8 cellular contexts compared by ENCODE assay signal in the genomic region with DNA sequence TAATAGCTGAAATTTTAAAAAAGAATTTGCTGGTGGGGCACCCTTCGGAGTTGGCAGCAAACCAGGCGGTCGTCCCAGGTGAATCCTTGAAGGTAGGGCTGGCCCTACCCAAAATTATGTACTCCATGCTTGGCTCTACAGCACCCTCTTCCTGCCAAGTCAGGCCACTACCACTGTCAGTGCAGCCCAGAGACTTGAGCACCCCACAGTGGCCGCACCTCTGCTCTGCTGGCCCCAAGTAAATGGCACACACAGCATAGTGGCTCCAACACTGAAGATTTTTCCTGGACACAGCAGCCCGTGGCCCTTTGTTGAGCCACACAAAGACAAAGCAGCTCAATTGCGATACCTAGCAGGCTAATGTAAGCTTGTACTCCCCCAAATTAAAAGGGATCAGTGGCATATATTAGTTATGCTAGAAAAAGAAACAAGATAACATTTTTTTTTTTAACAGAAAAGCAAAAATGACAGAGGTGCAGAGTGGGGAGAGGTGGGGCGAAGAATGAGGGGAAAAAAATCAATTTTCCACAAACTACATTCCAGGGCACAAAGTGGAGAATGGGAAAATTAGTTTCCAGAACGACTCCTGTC.
DNase-seq lines count a peak whose midpoint lies in the region; ATAC-seq, FAIRE-seq and TF ChIP-seq lines count a peak whose summit lies in the region.

No MANE protein-coding gene starts in this region.

- 84% methylated on average over 8 of the region's 8 CpGs for WGBS in A549 (ENCODE audit: missing lambda C conversion rate)

- peak; percentile 83 to 96 for TF ChIP-seq RAD21 in A549 (conservative IDR thresholded peaks at IDR 0.05 in 1 of 2, IDR thresholded peaks at IDR 0.05 in 1 of 2)

- POLR2A ChIA-PET in A549 (lab: Yijun Ruan, JAX), result no interaction called here

- H3K4me2 ChIP-seq in A549, result no peak overlapping the region

- TF ChIP-seq POLR2A in A549 (IDR thresholded peaks at IDR 0.05; ENCODE audit: low read length), result no peak

- DNase-seq in A549 (ENCODE audit: low read depth in 1 of 2, low spot score in 1 of 2), result peak; percentile 67 to 90
- DNase-seq in RKO (ENCODE audit: low spot score), result peak; percentile 48
- peak; percentile 37 for DNase-seq in adipocyte (ENCODE audit: low read depth)
- DNase-seq in kidney glomerular epithelial cell (lab: John Stamatoyannopoulos, UW), result peak; percentile 15
- DNase-seq in upper lobe of right lung, result no peak
- DNase-seq in DMS153 (lab: John Stamatoyannopoulos, UW), result no peak

- no peak overlapping the region for H3K9ac ChIP-seq in adipocyte (ENCODE audit: low read length)

- peak in 1 of 2 experiments; percentile 33; a peak in 3 of 6 replicates for ATAC-seq in A549
- ATAC-seq in HG03103 (IDR thresholded peaks at IDR 0.05; ENCODE audit: low read depth, unreplicated experiment), result peak; percentile 72
- ATAC-seq in upper lobe of right lung, result peak; percentile 82

- H3K4me3 ChIP-seq in A549 (no peak overlapping the region), adipocyte (ENCODE audit: low read length) (no peak overlapping the region), upper lobe of right lung (no peak overlapping the region)

- no peak for TF ChIP-seq EP300 in A549 (IDR thresholded peaks at IDR 0.05)

- H3K9me3 ChIP-seq in A549 (peaks cover 29% of the 10 kb centered on the region), adipocyte (ENCODE audit: control insufficient read depth, low read length) (peaks cover 25% of the 10 kb centered on the region), upper lobe of right lung (peaks cover 20% of the 10 kb centered on the region)

- intact Hi-C loops in upper lobe of right lung (cut with DNase I), result no loop called here

- H3K27me3 ChIP-seq in adipocyte (replicated peaks; ENCODE audit: control insufficient read depth, insufficient read depth, low read length) (peaks cover 35% of the 10 kb centered on the region), upper lobe of right lung (no peaks in the 10 kb centered on the region)

- TF ChIP-seq CTCF in A549 (IDR thresholded peaks at IDR 0.05), result peak; percentile 70
- TF ChIP-seq CTCF in GM12873 (IDR thresholded peaks at IDR 0.05; ENCODE audit: insufficient read depth, low read depth, low read length, missing control alignments), result peak; percentile 97
- peak; percentile 55 for TF ChIP-seq CTCF in upper lobe of right lung (IDR thresholded peaks at IDR 0.05)

- no peak for FAIRE-seq in A549 (lab: Jason Lieb, UNC)

- CTCF ChIA-PET in A549 (lab: Yijun Ruan, JAX), result interaction anchor here (0.9 to 20.4 kb wide), 15 partner anchors 9 to 922 kb away, joined by 3 to 228 read pairs (median 3); no protein-coding TSS in a partner anchor

- peak overlapping the region in 1 of 2 experiments; percentile 4; a peak in 1 of 6 replicates for H3K27ac ChIP-seq in A549
- no peak overlapping the region for H3K27ac ChIP-seq in upper lobe of right lung

- H3K4me1 ChIP-seq in A549 (peaks cover 20% of the 10 kb centered on the region), adipocyte (ENCODE audit: control insufficient read depth, insufficient read depth, low read length) (peaks cover 16% of the 10 kb centered on the region), upper lobe of right lung (peaks cover 3% of the 10 kb centered on the region)

- H3K36me3 ChIP-seq in adipocyte (ENCODE audit: control insufficient read depth, insufficient read depth, low read length, severe bottlenecking) (no peaks in the 10 kb centered on the region), upper lobe of right lung (no peaks in the 10 kb centered on the region)

TF ChIP-seq in A549, 52 proteins besides CTCF, POLR2A, EP300 and RAD21:
- TF ChIP-seq ZFP36 (IDR thresholded peaks at IDR 0.05; ENCODE audit: borderline replicate concordance, partially characterized antibody) (no peak), ZNF302 (CRISPR knock-in tag; IDR thresholded peaks at IDR 0.05) (no peak), SMC3 (IDR thresholded peaks at IDR 0.05) (peak; percentile 72), TP53 (CRISPR knock-in tag; IDR thresholded peaks at IDR 0.05) (no peak), HES2 (IDR thresholded peaks at IDR 0.05) (no peak), CEBPB (IDR thresholded peaks at IDR 0.05) (no peak), RCOR1 (IDR thresholded peaks at IDR 0.05; ENCODE audit: low read depth, low read length) (no peak), ELK1 (IDR thresholded peaks at IDR 0.05; ENCODE audit: low read depth, low read length) (no peak)
- TF ChIP-seq, protein P1, sequence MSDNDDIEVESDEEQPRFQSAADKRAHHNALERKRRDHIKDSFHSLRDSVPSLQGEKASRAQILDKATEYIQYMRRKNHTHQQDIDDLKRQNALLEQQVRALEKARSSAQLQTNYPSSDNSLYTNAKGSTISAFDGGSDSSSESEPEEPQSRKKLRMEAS (IDR thresholded peaks at IDR 0.05), result peak; percentile 28; the same call in 1 of the 2 replicates
- TF ChIP-seq, protein P2, sequence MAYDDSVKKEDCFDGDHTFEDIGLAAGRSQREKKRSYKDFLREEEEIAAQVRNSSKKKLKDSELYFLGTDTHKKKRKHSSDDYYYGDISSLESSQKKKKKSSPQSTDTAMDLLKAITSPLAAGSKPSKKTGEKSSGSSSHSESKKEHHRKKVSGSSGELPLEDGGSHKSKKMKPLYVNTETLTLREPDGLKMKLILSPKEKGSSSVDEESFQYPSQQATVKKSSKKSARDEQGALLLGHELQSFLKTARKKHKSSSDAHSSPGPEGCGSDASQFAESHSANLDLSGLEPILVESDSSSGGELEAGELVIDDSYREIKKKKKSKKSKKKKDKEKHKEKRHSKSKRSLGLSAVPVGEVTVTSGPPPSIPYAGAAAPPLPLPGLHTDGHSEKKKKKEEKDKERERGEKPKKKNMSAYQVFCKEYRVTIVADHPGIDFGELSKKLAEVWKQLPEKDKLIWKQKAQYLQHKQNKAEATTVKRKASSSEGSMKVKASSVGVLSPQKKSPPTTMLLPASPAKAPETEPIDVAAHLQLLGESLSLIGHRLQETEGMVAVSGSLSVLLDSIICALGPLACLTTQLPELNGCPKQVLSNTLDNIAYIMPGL (CRISPR knock-in tag; IDR thresholded peaks at IDR 0.05; ENCODE audit: borderline replicate concordance), result no peak

Comparison
In these comparisons a context has a peak if more than half of its experiments do, and no peak if none do; other contexts are left out.
1. DNase-seq: peak in A549 (2 of 2), RKO (single experiment), adipocyte (single experiment) and kidney glomerular epithelial cell (single experiment); none in upper lobe of right lung (single experiment) and DMS153 (single experiment).
2. Peak in every context shown above with its lines, with median percentiles within 50 percentile points of each other: CTCF ChIP-seq.